ENCODE assay signal across 13 cellular contexts in the genomic region with DNA sequence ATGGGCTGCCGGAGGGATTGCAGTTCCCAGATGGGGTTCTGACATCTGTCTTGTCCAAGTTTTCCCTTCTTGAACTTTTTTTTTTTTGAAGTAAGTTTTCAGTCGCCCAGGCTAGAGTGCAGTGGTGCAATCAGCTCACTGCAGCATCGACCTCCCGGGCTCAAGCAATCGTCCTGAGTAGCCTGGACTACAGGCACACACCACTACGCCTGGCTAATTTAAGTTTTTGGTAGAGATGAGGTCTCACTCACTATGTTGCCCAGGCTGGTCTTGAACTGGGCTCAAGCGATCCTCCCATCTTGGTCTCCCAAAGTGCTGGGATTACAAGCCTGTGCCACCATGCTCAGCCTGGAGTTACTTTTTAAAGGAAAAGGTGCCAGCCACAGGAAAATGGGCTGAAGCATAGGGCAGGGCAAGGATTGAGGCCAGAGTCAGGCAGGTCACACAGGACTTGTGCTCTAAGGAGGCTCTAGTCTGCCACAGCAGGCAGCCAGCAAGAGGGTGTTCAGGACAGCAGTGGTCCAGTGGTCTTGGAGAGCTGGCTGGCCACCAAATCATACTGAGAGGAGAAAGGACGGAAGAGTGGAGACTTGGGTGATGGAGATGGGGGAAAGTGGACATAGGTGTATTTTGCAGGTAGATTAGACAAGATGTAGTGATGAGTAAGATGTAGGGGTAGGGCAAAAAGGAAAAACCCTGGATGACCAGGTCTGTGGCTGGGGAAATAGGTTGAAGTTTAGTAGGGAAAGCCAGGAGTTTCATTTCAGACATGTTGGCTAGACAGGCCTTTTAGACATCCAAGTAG. TPM values are rescaled to one million over a fixed set of nuclear protein-coding genes. Genes with fewer than 3 reads are reported as not detected.
DNase-seq lines count a peak whose midpoint lies in the region; ATAC-seq, FAIRE-seq and TF ChIP-seq lines count a peak whose summit lies in the region.
"Had no signal": no experiment of that assay in that cellular context is flagged by ENCODE, and none has a peak within 500 bp of the region (broad histone marks: within the 10 kb centered on the region; RNA-seq: fewer than 3 reads in every experiment).

No MANE protein-coding gene starts in this region.

- H4K91ac ChIP-seq in mesenchymal stem cell (ENCODE audit: low read length): no peak overlapping the region

- H3K27ac Mint-ChIP-seq in activated naive CD8-positive, alpha-beta T cell treated with anti-CD3 and anti-CD28 coated beads, Interleukin-2, amount 50 U/mL, for 24 hours: no peak overlapping the region
- peak overlapping the region; percentile 4 for H3K27ac Mint-ChIP-seq in progenitor cell of endocrine pancreas
- H3K27ac Mint-ChIP-seq in activated CD4-positive, alpha-beta T cell treated with anti-CD3 and anti-CD28 coated beads, Interleukin-2, amount 10 ng/mL, durations not matched to agents 24 days and 14 days: no peak overlapping the region

- no peak overlapping the region for H3K23ac ChIP-seq in mesenchymal stem cell (ENCODE audit: low read length in 2 of 2)

- TF ChIP-seq POLR2A in HepG2 (IDR thresholded peaks at IDR 0.05; ENCODE audit: insufficient read depth in 1 of 2, low read depth in 2 of 2, low read length in 2 of 2): no peak
- TF ChIP-seq POLR2A in right lobe of liver (IDR thresholded peaks at IDR 0.05): no peak

- TF ChIP-seq RAD21 in HepG2 (CRISPR knock-in tag; IDR thresholded peaks at IDR 0.05): no peak

- no peaks in the 10 kb centered on the region for H3K79me2 ChIP-seq in HepG2 (ENCODE audit: insufficient read depth, low read length)

- no peak overlapping the region for H2AK5ac ChIP-seq in mesenchymal stem cell (ENCODE audit: low read length, severe bottlenecking)

- H3K27me3 ChIP-seq in HepG2 (ENCODE audit: control insufficient read depth in 1 of 2, insufficient read depth in 2 of 2, low read length in 2 of 2) (no peaks in the 10 kb centered on the region), right lobe of liver (no peaks in the 10 kb centered on the region), mesenchymal stem cell (ENCODE audit: control insufficient read depth in 1 of 2, insufficient read depth in 1 of 2, low read length in 2 of 2) (peaks cover 5 to 15% of the 10 kb centered on the region in 2 experiments)

- peaks cover 45% of the 10 kb centered on the region for H3K36me3 Mint-ChIP-seq in activated naive CD8-positive, alpha-beta T cell treated with anti-CD3 and anti-CD28 coated beads, Interleukin-2, amount 50 U/mL, for 24 hours (ENCODE audit: low read depth)
- H3K36me3 Mint-ChIP-seq in progenitor cell of endocrine pancreas (ENCODE audit: insufficient read depth): peaks cover 21% of the 10 kb centered on the region
- peaks cover 40% of the 10 kb centered on the region for H3K36me3 Mint-ChIP-seq in activated CD4-positive, alpha-beta T cell treated with anti-CD3 and anti-CD28 coated beads, Interleukin-2, amount 10 ng/mL, durations not matched to agents 24 days and 14 days (ENCODE audit: low read depth)

- H3K4me1 ChIP-seq in HepG2 (ENCODE audit: insufficient read depth, low read length) (no peaks in the 10 kb centered on the region), right lobe of liver (no peaks in the 10 kb centered on the region), mesenchymal stem cell (ENCODE audit: control insufficient read depth, insufficient read depth, low read depth, low read length) (no peaks in the 10 kb centered on the region)
- H3K4me1 ChIP-seq: Caco-2 had no signal

- H4K8ac ChIP-seq in mesenchymal stem cell (ENCODE audit: low read length): no peak overlapping the region

- H2AFZ ChIP-seq in HepG2 (ENCODE audit: low read length): no peak overlapping the region
- no peak overlapping the region for H2AFZ ChIP-seq in mesenchymal stem cell (ENCODE audit: low read depth, low read length)
- H2AFZ ChIP-seq: GM23248 had no signal

- intact Hi-C loops in HepG2 (cut with micrococcal nuclease; ENCODE audit: unreplicated experiment) (no loop called here), right lobe of liver (cut with DNase I) (no loop called here)
- intact Hi-C loops in activated CD4-positive, alpha-beta T cell treated with anti-CD3 and anti-CD28 coated beads, Interleukin-2, amount 10 ng/mL, durations not matched to agents 24 days and 14 days (cut with micrococcal nuclease): no loop called here

- H2BK12ac ChIP-seq in mesenchymal stem cell (ENCODE audit: low read length in 2 of 2): no peak overlapping the region

- TF ChIP-seq CTCF in HepG2 (CRISPR knock-in tag; IDR thresholded peaks at IDR 0.05) (no peak), right lobe of liver (IDR thresholded peaks at IDR 0.05) (no peak), progenitor cell of endocrine pancreas (IDR thresholded peaks at IDR 0.05; ENCODE audit: unreplicated experiment) (no peak)

- H3K36me3 ChIP-seq in HepG2 (replicated peaks in 1 of 2; ENCODE audit: control insufficient read depth in 1 of 2, insufficient read depth in 2 of 2, low read length in 2 of 2): peaks cover 21 to 38% of the 10 kb centered on the region in 2 experiments
- H3K36me3 ChIP-seq in right lobe of liver: no peaks in the 10 kb centered on the region
- peaks cover 37 to 42% of the 10 kb centered on the region in 2 experiments for H3K36me3 ChIP-seq in mesenchymal stem cell (ENCODE audit: control insufficient read depth in 1 of 2, insufficient read depth in 2 of 2, low read depth in 1 of 2, low read length in 2 of 2)

- no peak overlapping the region for H3K18ac ChIP-seq in mesenchymal stem cell (ENCODE audit: low read depth in 1 of 2, low read length in 2 of 2)

- CTCF ChIA-PET in HepG2 (lab: Yijun Ruan, JAX; ENCODE audit: low intra/inter-chr PET ratio, low total read pairs): no interaction called here

- in situ Hi-C loops in HepG2 (cut with HindIII; ENCODE audit: extremely low pct_ligation_motif_present, low pct_unique_long_range_greater_than_20kb): no loop called here

- H3K27ac ChIP-seq in HepG2 (ENCODE audit: extremely low read length, insufficient read depth, low read length) (no peak overlapping the region), right lobe of liver (no peak overlapping the region), mesenchymal stem cell (ENCODE audit: low read length, poor library complexity, severe bottlenecking) (no peak overlapping the region)
- H3K27ac ChIP-seq: 22Rv1, GM23248 had no signal

- H3K9ac ChIP-seq in HepG2 (ENCODE audit: insufficient read depth, low read depth, low read length) (no peak overlapping the region), mesenchymal stem cell (ENCODE audit: low read length) (no peak overlapping the region)
- H3K9ac ChIP-seq: GM23248 had no signal

- H3K4me3 ChIP-seq in HepG2 (replicated peaks in 1 of 3; ENCODE audit: insufficient read depth in 1 of 3, low read depth in 2 of 3, low read length in 3 of 3): no peak overlapping the region
- no peak overlapping the region for H3K4me3 ChIP-seq in right lobe of liver
- no peak overlapping the region for H3K4me3 ChIP-seq in mesenchymal stem cell (ENCODE audit: insufficient read depth in 1 of 2, low read depth in 1 of 2, low read length in 2 of 2)
- H3K4me3 ChIP-seq: GM23248 had no signal

- FAIRE-seq in HepG2 (lab: Jason Lieb, UNC): no peak

- H4K20me1 ChIP-seq in HepG2 (ENCODE audit: insufficient read depth, low read length): no peaks in the 10 kb centered on the region

- no peak overlapping the region for H3K4me2 ChIP-seq in HepG2 (ENCODE audit: low read depth, low read length)
- H3K4me2 ChIP-seq in mesenchymal stem cell (ENCODE audit: low read length, poor library complexity, severe bottlenecking): no peak overlapping the region

- TF ChIP-seq EP300 in HepG2 (IDR thresholded peaks at IDR 0.05; ENCODE audit: low read depth in 2 of 2, low read length in 2 of 2): no peak
- TF ChIP-seq EP300 in HepG2 (CRISPR knock-in tag; IDR thresholded peaks at IDR 0.05; ENCODE audit: borderline replicate concordance): no peak

- no peak overlapping the region for H2BK15ac ChIP-seq in mesenchymal stem cell (ENCODE audit: low read depth, poor library complexity, severe bottlenecking)

- no peaks in the 10 kb centered on the region for H3K9me3 Mint-ChIP-seq in activated naive CD8-positive, alpha-beta T cell treated with anti-CD3 and anti-CD28 coated beads, Interleukin-2, amount 50 U/mL, for 24 hours
- no peaks in the 10 kb centered on the region for H3K9me3 Mint-ChIP-seq in progenitor cell of endocrine pancreas (ENCODE audit: low read depth)
- no peaks in the 10 kb centered on the region for H3K9me3 Mint-ChIP-seq in activated CD4-positive, alpha-beta T cell treated with anti-CD3 and anti-CD28 coated beads, Interleukin-2, amount 10 ng/mL, durations not matched to agents 24 days and 14 days
- H3K9me3 Mint-ChIP-seq: CD8-positive, alpha-beta memory T cell had no signal

- POLR2A ChIA-PET in HepG2 (lab: Yijun Ruan, JAX): no interaction called here

- H3K4ac ChIP-seq in mesenchymal stem cell (ENCODE audit: low read depth in 1 of 2, low read length in 2 of 2): no peak overlapping the region

- H3K14ac ChIP-seq in mesenchymal stem cell (ENCODE audit: low read length in 2 of 2): no peak overlapping the region

- BruUV-seq in HepG2 (replicated peaks; lab: Mats Ljungman, UMichigan): no TSS peak

- no peaks in the 10 kb centered on the region for H3K79me1 ChIP-seq in mesenchymal stem cell (replicated peaks; ENCODE audit: low read length, poor library complexity, severe bottlenecking)

- H3K4me1 Mint-ChIP-seq in activated naive CD8-positive, alpha-beta T cell treated with anti-CD3 and anti-CD28 coated beads, Interleukin-2, amount 50 U/mL, for 24 hours: peaks cover 18% of the 10 kb centered on the region
- H3K4me1 Mint-ChIP-seq in progenitor cell of endocrine pancreas (ENCODE audit: low read depth): no peaks in the 10 kb centered on the region
- peaks cover 3% of the 10 kb centered on the region for H3K4me1 Mint-ChIP-seq in activated CD4-positive, alpha-beta T cell treated with anti-CD3 and anti-CD28 coated beads, Interleukin-2, amount 10 ng/mL, durations not matched to agents 24 days and 14 days

- H3K9me3 ChIP-seq in HepG2 (ENCODE audit: low read length) (no peaks in the 10 kb centered on the region), right lobe of liver (no peaks in the 10 kb centered on the region), mesenchymal stem cell (ENCODE audit: control insufficient read depth, low read length) (no peaks in the 10 kb centered on the region)
- H3K9me3 ChIP-seq: Caco-2 had no signal

- peaks cover 16% of the 10 kb centered on the region for H3K27me3 Mint-ChIP-seq in activated naive CD8-positive, alpha-beta T cell treated with anti-CD3 and anti-CD28 coated beads, Interleukin-2, amount 50 U/mL, for 24 hours
- H3K27me3 Mint-ChIP-seq in progenitor cell of endocrine pancreas: peaks cover 25% of the 10 kb centered on the region
- peaks cover 21% of the 10 kb centered on the region for H3K27me3 Mint-ChIP-seq in activated CD4-positive, alpha-beta T cell treated with anti-CD3 and anti-CD28 coated beads, Interleukin-2, amount 10 ng/mL, durations not matched to agents 24 days and 14 days
- H3K27me3 Mint-ChIP-seq: CD8-positive, alpha-beta memory T cell had no signal

- ATAC-seq in HepG2 (peak; percentile 17; the same call in 1 of the 3 replicates), right lobe of liver (no peak), GM18861 (IDR thresholded peaks at IDR 0.05; ENCODE audit: unreplicated experiment) (no peak)
- no peak for ATAC-seq in activated naive CD8-positive, alpha-beta T cell treated with anti-CD3 and anti-CD28 coated beads, Interleukin-2, amount 50 U/mL, for 24 hours

- no peak overlapping the region for H2BK5ac ChIP-seq in mesenchymal stem cell (ENCODE audit: low read depth, low read length, poor library complexity, severe bottlenecking)

- DNase-seq in HepG2 (ENCODE audit: low spot score): no peak
- no peak for DNase-seq in right lobe of liver
- DNase-seq in activated naive CD8-positive, alpha-beta T cell treated with anti-CD3 and anti-CD28 coated beads, Interleukin-2, amount 50 U/mL, for 24 hours: no peak
- no peak for DNase-seq in progenitor cell of endocrine pancreas (ENCODE audit: low spot score, unreplicated experiment)
- DNase-seq in mesenchymal stem cell: no peak
- DNase-seq in activated CD4-positive, alpha-beta T cell treated with anti-CD3 and anti-CD28 coated beads, Interleukin-2, amount 10 ng/mL, durations not matched to agents 24 days and 14 days: no peak
- DNase-seq: Caco-2; CD8-positive, alpha-beta memory T cell; GF-D8; GM23248; H7 had no signal

- 96% methylated on average over 8 of the region's 8 CpGs for WGBS in HepG2 (ENCODE audit: low lambda C conversion rate)
- WGBS in right lobe of liver (ENCODE audit: insufficient coverage, low coverage, low lambda C conversion rate, missing lambda C conversion rate): 89% methylated on average over 7 of the region's 8 CpGs
- 97% methylated on average over 8 of the region's 8 CpGs for WGBS in mesenchymal stem cell

- H3K4me3 Mint-ChIP-seq in activated naive CD8-positive, alpha-beta T cell treated with anti-CD3 and anti-CD28 coated beads, Interleukin-2, amount 50 U/mL, for 24 hours: peak overlapping the region; percentile 4
- no peak overlapping the region for H3K4me3 Mint-ChIP-seq in progenitor cell of endocrine pancreas (ENCODE audit: low read depth)
- no peak overlapping the region for H3K4me3 Mint-ChIP-seq in activated CD4-positive, alpha-beta T cell treated with anti-CD3 and anti-CD28 coated beads, Interleukin-2, amount 10 ng/mL, durations not matched to agents 24 days and 14 days
- H3K4me3 Mint-ChIP-seq: CD8-positive, alpha-beta memory T cell had no signal

- H2BK120ac ChIP-seq in mesenchymal stem cell (ENCODE audit: low read depth, low read length): no peak overlapping the region

RNA-seq across cellular contexts. Expression of a gene that starts 6.0 kb away (rescaled TPM):
- total RNA-seq in HepG2 (2016; rRNA removed; fragmentation: Illumina TruSeq; extraction: Trizol) (13.5 and 25.1 TPM in 2 replicates), right lobe of liver (1 to 10 TPM in 1 of 6 experiments, under 1 TPM in 5; 0.19 to 1.6 (median 0.63) TPM), progenitor cell of endocrine pancreas (25.5 and 25.7 TPM in 2 replicates)
- 11.1 and 12.1 TPM in 2 replicates for total RNA-seq in HepG2 (2016; cell fraction: cytosol; rRNA removed; fragmentation: Illumina TruSeq; extraction: Trizol; ENCODE audit: low read depth)
- total RNA-seq in HepG2 (2016; cell fraction: insoluble cytoplasmic fraction; rRNA removed; fragmentation: Illumina TruSeq; extraction: Trizol): 12.9 and 25.2 TPM in 2 replicates
- 17.4 and 19.2 TPM in 2 replicates for total RNA-seq in HepG2 (2016; cell fraction: membrane; rRNA removed; fragmentation: Illumina TruSeq; extraction: Trizol)
- total RNA-seq in HepG2 (2016; cell fraction: nucleus; rRNA removed; fragmentation: Illumina TruSeq; extraction: Trizol): 22.7 and 24.9 TPM in 2 replicates
- polyA plus RNA-seq in HepG2 (2011; rRNA removed): 20.4 and 31.7 TPM in 2 replicates
- polyA plus RNA-seq in HepG2 (2011; cell fraction: cytosol; rRNA removed): 24.7 and 33.2 TPM in 2 replicates
- polyA plus RNA-seq in HepG2 (2011; cell fraction: nucleus; rRNA removed): 25.3 and 29.3 TPM in 2 replicates
- 12.3 and 15.4 TPM in 2 replicates for polyA plus RNA-seq in HepG2 (2012)
- 13.5 and 14.7 TPM in 2 replicates for polyA plus RNA-seq in HepG2 (2016; cell fraction: cytosol; fragmentation: Illumina TruSeq; extraction: Trizol; ENCODE audit: low read depth)
- 12.3 and 15.0 TPM in 2 replicates for polyA plus RNA-seq in HepG2 (2016; cell fraction: insoluble cytoplasmic fraction; fragmentation: Illumina TruSeq; extraction: Trizol; ENCODE audit: low read depth)
- polyA plus RNA-seq in HepG2 (2016; cell fraction: membrane; fragmentation: Illumina TruSeq; extraction: Trizol; ENCODE audit: low read depth): 18.5 and 19.8 TPM in 2 replicates
- 39.4 and 41.1 TPM in 2 replicates for polyA plus RNA-seq in HepG2 (2016; cell fraction: nucleus; fragmentation: Illumina TruSeq; extraction: Trizol; ENCODE audit: insufficient read depth, low read depth)
- 19.7 and 24.8 TPM in 2 replicates for polyA minus RNA-seq in HepG2 (2011; rRNA and poly(A)+ RNA removed; ENCODE audit: low replicate concordance)
- polyA minus RNA-seq in HepG2 (2011; cell fraction: cytosol; rRNA and poly(A)+ RNA removed): 10.5 and 11.6 TPM in 2 replicates
- 5.3 and 7.3 TPM in 2 replicates for polyA minus RNA-seq in HepG2 (2011; cell fraction: nucleus; rRNA and poly(A)+ RNA removed)
- 0.83 TPM for polyA plus RNA-seq in mesenchymal stem cell (2013, experiment 1 of 2)
- polyA plus RNA-seq in mesenchymal stem cell (2013, experiment 2 of 2): 0.82 TPM
- 9.2 and 9.8 TPM in 2 replicates for total RNA-seq in activated CD4-positive, alpha-beta T cell treated with anti-CD3 and anti-CD28 coated beads, Interleukin-2, amount 10 ng/mL, durations not matched to agents 24 days and 14 days

RNA-seq across cellular contexts. Expression of a gene that starts 24.8 kb away (rescaled TPM):
- total RNA-seq in HepG2 (2016; rRNA removed; fragmentation: Illumina TruSeq; extraction: Trizol): 133 and 134 TPM in 2 replicates
- total RNA-seq in HepG2 (2016; cell fraction: cytosol; rRNA removed; fragmentation: Illumina TruSeq; extraction: Trizol; ENCODE audit: low read depth): 22.3 and 24.9 TPM in 2 replicates
- 115 and 130 TPM in 2 replicates for total RNA-seq in HepG2 (2016; cell fraction: insoluble cytoplasmic fraction; rRNA removed; fragmentation: Illumina TruSeq; extraction: Trizol)
- 33.8 and 39.4 TPM in 2 replicates for total RNA-seq in HepG2 (2016; cell fraction: membrane; rRNA removed; fragmentation: Illumina TruSeq; extraction: Trizol)
- total RNA-seq in HepG2 (2016; cell fraction: nucleus; rRNA removed; fragmentation: Illumina TruSeq; extraction: Trizol): 68.8 and 75.2 TPM in 2 replicates
- 34.3 and 43.5 TPM in 2 replicates for polyA plus RNA-seq in HepG2 (2011; rRNA removed)
- polyA plus RNA-seq in HepG2 (2011; cell fraction: cytosol; rRNA removed): 28.9 and 46.8 TPM in 2 replicates
- polyA plus RNA-seq in HepG2 (2011; cell fraction: nucleus; rRNA removed): 34.6 and 57.1 TPM in 2 replicates
- 19.7 and 32.1 TPM in 2 replicates for polyA plus RNA-seq in HepG2 (2012)
- 7.2 and 8.0 TPM in 2 replicates for polyA plus RNA-seq in HepG2 (2016; cell fraction: cytosol; fragmentation: Illumina TruSeq; extraction: Trizol; ENCODE audit: low read depth)
- polyA plus RNA-seq in HepG2 (2016; cell fraction: insoluble cytoplasmic fraction; fragmentation: Illumina TruSeq; extraction: Trizol; ENCODE audit: low read depth): 74.7 and 93.0 TPM in 2 replicates
- polyA plus RNA-seq in HepG2 (2016; cell fraction: membrane; fragmentation: Illumina TruSeq; extraction: Trizol; ENCODE audit: low read depth): 14.0 and 16.6 TPM in 2 replicates
- 65.8 and 73.2 TPM in 2 replicates for polyA plus RNA-seq in HepG2 (2016; cell fraction: nucleus; fragmentation: Illumina TruSeq; extraction: Trizol; ENCODE audit: insufficient read depth, low read depth)
- 166 and 435 TPM in 2 replicates for polyA minus RNA-seq in HepG2 (2011; rRNA and poly(A)+ RNA removed; ENCODE audit: low replicate concordance)
- 38.0 and 60.1 TPM in 2 replicates for polyA minus RNA-seq in HepG2 (2011; cell fraction: cytosol; rRNA and poly(A)+ RNA removed)
- polyA minus RNA-seq in HepG2 (2011; cell fraction: nucleus; rRNA and poly(A)+ RNA removed): 20.4 and 28.2 TPM in 2 replicates
- total RNA-seq in right lobe of liver: 10 to 100 TPM in 2 of 6 experiments, 1 to 10 TPM in 4; 1.6 to 25.3 (median 3.2) TPM
- 92.4 and 96.7 TPM in 2 replicates for total RNA-seq in progenitor cell of endocrine pancreas
- polyA plus RNA-seq in mesenchymal stem cell (2013, experiment 1 of 2): 5.5 TPM
- 5.5 TPM for polyA plus RNA-seq in mesenchymal stem cell (2013, experiment 2 of 2)
- total RNA-seq in activated CD4-positive, alpha-beta T cell treated with anti-CD3 and anti-CD28 coated beads, Interleukin-2, amount 10 ng/mL, durations not matched to agents 24 days and 14 days: 229 and 237 TPM in 2 replicates

RNA-seq across cellular contexts. Expression of a gene that starts 32.4 kb away (rescaled TPM):
- total RNA-seq in HepG2 (2016; rRNA removed; fragmentation: Illumina TruSeq; extraction: Trizol) (16.0 and 25.8 TPM in 2 replicates), right lobe of liver (10 to 100 TPM; 13.9 to 25.9 (median 23.3) TPM), progenitor cell of endocrine pancreas (24.4 and 25.1 TPM in 2 replicates)
- total RNA-seq in HepG2 (2016; cell fraction: cytosol; rRNA removed; fragmentation: Illumina TruSeq; extraction: Trizol; ENCODE audit: low read depth): 5.2 and 7.7 TPM in 2 replicates
- total RNA-seq in HepG2 (2016; cell fraction: insoluble cytoplasmic fraction; rRNA removed; fragmentation: Illumina TruSeq; extraction: Trizol): 18.1 and 26.7 TPM in 2 replicates
- 14.2 and 15.9 TPM in 2 replicates for total RNA-seq in HepG2 (2016; cell fraction: membrane; rRNA removed; fragmentation: Illumina TruSeq; extraction: Trizol)
- 19.5 and 20.8 TPM in 2 replicates for total RNA-seq in HepG2 (2016; cell fraction: nucleus; rRNA removed; fragmentation: Illumina TruSeq; extraction: Trizol)
- polyA plus RNA-seq in HepG2 (2011; rRNA removed): 25.4 and 35.4 TPM in 2 replicates
- polyA plus RNA-seq in HepG2 (2011; cell fraction: cytosol; rRNA removed): 20.8 and 29.8 TPM in 2 replicates
- 39.0 and 41.7 TPM in 2 replicates for polyA plus RNA-seq in HepG2 (2011; cell fraction: nucleus; rRNA removed)
- 13.0 and 16.0 TPM in 2 replicates for polyA plus RNA-seq in HepG2 (2012)
- 5.6 and 6.4 TPM in 2 replicates for polyA plus RNA-seq in HepG2 (2016; cell fraction: cytosol; fragmentation: Illumina TruSeq; extraction: Trizol; ENCODE audit: low read depth)
- polyA plus RNA-seq in HepG2 (2016; cell fraction: insoluble cytoplasmic fraction; fragmentation: Illumina TruSeq; extraction: Trizol; ENCODE audit: low read depth): 14.3 TPM in 2 replicates
- polyA plus RNA-seq in HepG2 (2016; cell fraction: membrane; fragmentation: Illumina TruSeq; extraction: Trizol; ENCODE audit: low read depth): 9.6 and 10.9 TPM in 2 replicates
- polyA plus RNA-seq in HepG2 (2016; cell fraction: nucleus; fragmentation: Illumina TruSeq; extraction: Trizol; ENCODE audit: insufficient read depth, low read depth): 34.7 and 36.4 TPM in 2 replicates
- polyA minus RNA-seq in HepG2 (2011; rRNA and poly(A)+ RNA removed; ENCODE audit: low replicate concordance): 60.4 and 130 TPM in 2 replicates
- polyA minus RNA-seq in HepG2 (2011; cell fraction: cytosol; rRNA and poly(A)+ RNA removed): 12.0 and 12.9 TPM in 2 replicates
- 12.6 and 20.5 TPM in 2 replicates for polyA minus RNA-seq in HepG2 (2011; cell fraction: nucleus; rRNA and poly(A)+ RNA removed)
- 21.1 TPM for polyA plus RNA-seq in mesenchymal stem cell (2013, experiment 1 of 2)
- 20.9 TPM for polyA plus RNA-seq in mesenchymal stem cell (2013, experiment 2 of 2)
- 32.9 and 37.2 TPM in 2 replicates for total RNA-seq in activated CD4-positive, alpha-beta T cell treated with anti-CD3 and anti-CD28 coated beads, Interleukin-2, amount 10 ng/mL, durations not matched to agents 24 days and 14 days

RNA-seq across cellular contexts. Expression of a gene that starts 49.8 kb away (rescaled TPM):
- total RNA-seq in HepG2 (2016; rRNA removed; fragmentation: Illumina TruSeq; extraction: Trizol): 0.24 and 0.42 TPM in 2 replicates
- total RNA-seq in HepG2 (2016; cell fraction: cytosol; rRNA removed; fragmentation: Illumina TruSeq; extraction: Trizol; ENCODE audit: low read depth): 0.09 and 0.30 TPM in 2 replicates
- 0.13 and 0.30 TPM in 2 replicates for total RNA-seq in HepG2 (2016; cell fraction: insoluble cytoplasmic fraction; rRNA removed; fragmentation: Illumina TruSeq; extraction: Trizol)
- 0.56 and 0.72 TPM in 2 replicates for total RNA-seq in HepG2 (2016; cell fraction: membrane; rRNA removed; fragmentation: Illumina TruSeq; extraction: Trizol)
- 1.0 and 2.3 TPM in 2 replicates for total RNA-seq in HepG2 (2016; cell fraction: nucleus; rRNA removed; fragmentation: Illumina TruSeq; extraction: Trizol)
- 14.5 and 17.9 TPM in 2 replicates for polyA plus RNA-seq in HepG2 (2011; rRNA removed)
- polyA plus RNA-seq in HepG2 (2011; cell fraction: cytosol; rRNA removed): 12.3 and 15.2 TPM in 2 replicates
- 97.1 and 99.3 TPM in 2 replicates for polyA plus RNA-seq in HepG2 (2011; cell fraction: nucleus; rRNA removed)
- 7.0 and 10.3 TPM in 2 replicates for polyA plus RNA-seq in HepG2 (2012)
- polyA plus RNA-seq in HepG2 (2016; cell fraction: cytosol; fragmentation: Illumina TruSeq; extraction: Trizol; ENCODE audit: low read depth): 0.44 and 0.71 TPM in 2 replicates
- 0.98 and 1.0 TPM in 2 replicates for polyA plus RNA-seq in HepG2 (2016; cell fraction: insoluble cytoplasmic fraction; fragmentation: Illumina TruSeq; extraction: Trizol; ENCODE audit: low read depth)
- polyA plus RNA-seq in HepG2 (2016; cell fraction: membrane; fragmentation: Illumina TruSeq; extraction: Trizol; ENCODE audit: low read depth): 0.39 and 0.88 TPM in 2 replicates
- polyA plus RNA-seq in HepG2 (2016; cell fraction: nucleus; fragmentation: Illumina TruSeq; extraction: Trizol; ENCODE audit: insufficient read depth, low read depth): 2.9 and 3.4 TPM in 2 replicates
- 33.1 and 57.2 TPM in 2 replicates for polyA minus RNA-seq in HepG2 (2011; rRNA and poly(A)+ RNA removed; ENCODE audit: low replicate concordance)
- 6.9 and 10.2 TPM in 2 replicates for polyA minus RNA-seq in HepG2 (2011; cell fraction: cytosol; rRNA and poly(A)+ RNA removed)
- polyA minus RNA-seq in HepG2 (2011; cell fraction: nucleus; rRNA and poly(A)+ RNA removed): 15.7 and 18.6 TPM in 2 replicates
- 10 to 100 TPM in 5 of 6 experiments, 1 to 10 TPM in 1; 9.4 to 20.3 (median 12.2) TPM for total RNA-seq in right lobe of liver
- 10.6 and 12.2 TPM in 2 replicates for total RNA-seq in progenitor cell of endocrine pancreas
- 6.8 TPM for polyA plus RNA-seq in mesenchymal stem cell (2013, experiment 1 of 2)
- 6.6 TPM for polyA plus RNA-seq in mesenchymal stem cell (2013, experiment 2 of 2)
- 6.9 and 8.0 TPM in 2 replicates for total RNA-seq in activated CD4-positive, alpha-beta T cell treated with anti-CD3 and anti-CD28 coated beads, Interleukin-2, amount 10 ng/mL, durations not matched to agents 24 days and 14 days
